10 cellular contexts compared by ENCODE assay signal in the genomic region with DNA sequence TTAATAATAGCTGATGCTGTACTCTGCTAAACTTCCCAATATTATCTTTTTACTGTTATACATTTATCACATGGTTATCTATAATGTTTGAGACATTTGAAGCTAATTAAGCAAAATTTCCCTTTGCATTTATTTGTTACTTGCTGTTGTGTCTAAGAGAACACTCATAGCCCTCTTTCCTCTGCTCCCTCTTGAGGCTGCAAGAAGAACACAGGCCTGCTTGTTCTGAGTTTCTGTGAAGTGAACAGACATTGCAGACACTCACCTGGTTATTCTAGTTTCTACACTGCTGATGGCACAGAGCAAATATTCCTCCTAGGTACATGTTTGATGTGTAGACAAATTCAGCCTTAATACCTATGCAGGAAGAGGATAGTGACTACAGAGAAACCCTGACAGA.
DNase-seq lines count a peak whose midpoint lies in the region; ATAC-seq, FAIRE-seq and TF ChIP-seq lines count a peak whose summit lies in the region.
"Had no signal": no experiment of that assay in that cellular context is flagged by ENCODE, and none has a peak within 500 bp of the region (broad histone marks: within the 10 kb centered on the region; RNA-seq: fewer than 3 reads in every experiment).

No MANE protein-coding gene starts in this region.

- H4K20me1 ChIP-seq in GM23338 (replicated peaks; ENCODE audit: insufficient read depth) (no peaks in the 10 kb centered on the region), OCI-LY1 (ENCODE audit: insufficient read depth, low read length) (no peaks in the 10 kb centered on the region), endothelial cell of umbilical vein (replicated peaks; ENCODE audit: control insufficient read depth, extremely low read depth, insufficient read depth, low read length) (no peaks in the 10 kb centered on the region), neural progenitor cell (ENCODE audit: low read depth) (no peaks in the 10 kb centered on the region)

- H3K4me3 ChIP-seq in GM23338 (no peak overlapping the region), OCI-LY1 (ENCODE audit: low read depth, low read length, poor library complexity, severe bottlenecking) (no peak overlapping the region), endothelial cell of umbilical vein (replicated peaks in 1 of 3; ENCODE audit: insufficient read depth in 1 of 3, low read depth in 1 of 3, low read length in 3 of 3) (no peak overlapping the region), neural progenitor cell (no peak overlapping the region)

- H3K4me2 ChIP-seq in GM23338 (no peak overlapping the region), OCI-LY1 (ENCODE audit: low read length) (no peak overlapping the region), endothelial cell of umbilical vein (ENCODE audit: insufficient read depth, low read length) (no peak overlapping the region), neural progenitor cell (no peak overlapping the region)

- no peaks in the 10 kb centered on the region for H3K27me3 Mint-ChIP-seq in GM23338 (ENCODE audit: insufficient read depth, low read depth, poor library complexity)
- H3K27me3 Mint-ChIP-seq in neural progenitor cell (ENCODE audit: insufficient read depth, low read depth), result no peaks in the 10 kb centered on the region

- CTCF ChIA-PET in endothelial cell of umbilical vein (lab: Charles Lee), result no interaction called here

- H3K36me3 Mint-ChIP-seq in GM23338 (ENCODE audit: low read depth), result no peaks in the 10 kb centered on the region
- no peaks in the 10 kb centered on the region for H3K36me3 Mint-ChIP-seq in neural progenitor cell

- H3K27ac Mint-ChIP-seq in GM23338, result no peak overlapping the region
- H3K27ac Mint-ChIP-seq in neural progenitor cell, result no peak overlapping the region

- H3K27ac ChIP-seq in GM23338 (ENCODE audit: low read depth) (no peak overlapping the region), OCI-LY1 (ENCODE audit: low read depth, low read length, poor library complexity, severe bottlenecking) (no peak overlapping the region), endothelial cell of umbilical vein (ENCODE audit: insufficient read depth, low read depth, low read length) (no peak overlapping the region), neural progenitor cell (no peak overlapping the region)

- dilution Hi-C loops in endothelial cell of umbilical vein (cut with MboI; ENCODE audit: extremely low pct_ligation_motif_present, low sequenced_read_pairs), result no loop called here

- POLR2A ChIA-PET in endothelial cell of umbilical vein (lab: Charles Lee), result no interaction called here

- no peaks in the 10 kb centered on the region for H3K79me2 ChIP-seq in GM23338 (replicated peaks; ENCODE audit: insufficient read depth)
- no peaks in the 10 kb centered on the region for H3K79me2 ChIP-seq in OCI-LY1 (ENCODE audit: insufficient read depth, low read length)
- H3K79me2 ChIP-seq in endothelial cell of umbilical vein (ENCODE audit: control insufficient read depth, insufficient read depth, low read length), result no peaks in the 10 kb centered on the region
- H3K79me2 ChIP-seq in neural progenitor cell (ENCODE audit: low read depth), result no peaks in the 10 kb centered on the region

- intact Hi-C loops in endothelial cell of umbilical vein (cut with micrococcal nuclease), result no loop called here
- intact Hi-C loops in Right ventricle myocardium inferior (cut with DNase I), result no loop called here

- FAIRE-seq in endothelial cell of umbilical vein (lab: Jason Lieb, UNC), result no peak

- BruUV-seq in endothelial cell of umbilical vein (replicated peaks; lab: Mats Ljungman, UMichigan), result no TSS peak

- no peaks in the 10 kb centered on the region for H3K9me3 ChIP-seq in OCI-LY1 (ENCODE audit: low read length)
- no peaks in the 10 kb centered on the region for H3K9me3 ChIP-seq in endothelial cell of umbilical vein (replicated peaks; ENCODE audit: control insufficient read depth, insufficient read depth, low read length)
- no peaks in the 10 kb centered on the region for H3K9me3 ChIP-seq in neural progenitor cell (ENCODE audit: low read depth)

- peak; percentile 55 to 58 for TF ChIP-seq CTCF in GM23338 (conservative IDR thresholded peaks at IDR 0.05; ENCODE audit: low read depth in 2 of 2)
- 0 out of 2 replicates have a peak, but pooled peaks have one; percentile 11 for TF ChIP-seq CTCF in OCI-LY1 (IDR thresholded peaks at IDR 0.05; ENCODE audit: low read length)
- peak; percentile 18 to 47 for TF ChIP-seq CTCF in endothelial cell of umbilical vein (IDR thresholded peaks at IDR 0.05; ENCODE audit: extremely low read depth in 1 of 2, insufficient read depth in 1 of 2, low read depth in 1 of 2, low read length in 2 of 2)
- peak; percentile 51 for TF ChIP-seq CTCF in neural progenitor cell (IDR thresholded peaks at IDR 0.05)

- no peaks in the 10 kb centered on the region for H3F3A ChIP-seq in GM23338 (replicated peaks; ENCODE audit: low read depth)
- H3F3A ChIP-seq in OCI-LY1 (ENCODE audit: insufficient read depth, low read length), result no peaks in the 10 kb centered on the region
- H3F3A ChIP-seq in neural progenitor cell (ENCODE audit: low read depth), result no peaks in the 10 kb centered on the region

- H2AFZ ChIP-seq in GM23338 (no peak overlapping the region), OCI-LY1 (ENCODE audit: low read length) (no peak overlapping the region), endothelial cell of umbilical vein (ENCODE audit: low read depth, low read length) (no peak overlapping the region), neural progenitor cell (replicated peaks) (peak overlapping the region; percentile 30)

- H3K4me3 Mint-ChIP-seq in GM23338 (no peak overlapping the region), neural progenitor cell (no peak overlapping the region)

- H3K36me3 ChIP-seq in GM23338 (ENCODE audit: insufficient read depth), result no peaks in the 10 kb centered on the region
- H3K36me3 ChIP-seq in OCI-LY1 (ENCODE audit: insufficient read depth, low read length), result no peaks in the 10 kb centered on the region
- no peaks in the 10 kb centered on the region for H3K36me3 ChIP-seq in endothelial cell of umbilical vein (ENCODE audit: control insufficient read depth in 2 of 2, extremely low read depth in 1 of 2, insufficient read depth in 2 of 2, low read length in 2 of 2)
- no peaks in the 10 kb centered on the region for H3K36me3 ChIP-seq in neural progenitor cell

- H3K9me3 Mint-ChIP-seq in GM23338 (no peaks in the 10 kb centered on the region), neural progenitor cell (peaks cover 10% of the 10 kb centered on the region)

- no peaks in the 10 kb centered on the region for H3K27me3 ChIP-seq in GM23338 (ENCODE audit: insufficient read depth)
- H3K27me3 ChIP-seq in OCI-LY1 (ENCODE audit: insufficient read depth, low read length), result no peaks in the 10 kb centered on the region
- no peaks in the 10 kb centered on the region for H3K27me3 ChIP-seq in endothelial cell of umbilical vein (ENCODE audit: control insufficient read depth in 2 of 2, insufficient read depth in 2 of 2, low read length in 2 of 2)
- H3K27me3 ChIP-seq in neural progenitor cell, result no peaks in the 10 kb centered on the region

- no peaks in the 10 kb centered on the region for H3K9me1 ChIP-seq in endothelial cell of umbilical vein (replicated peaks; ENCODE audit: control insufficient read depth, extremely low read depth, insufficient read depth, low read length)

- H3K4me1 ChIP-seq in GM23338 (ENCODE audit: insufficient read depth) (no peaks in the 10 kb centered on the region), OCI-LY1 (ENCODE audit: insufficient read depth, low read length, severe bottlenecking) (no peaks in the 10 kb centered on the region), endothelial cell of umbilical vein (ENCODE audit: control insufficient read depth, extremely low read depth, insufficient read depth, low read length) (peaks cover 5% of the 10 kb centered on the region), neural progenitor cell (no peaks in the 10 kb centered on the region)

- peak; percentile 48 for DNase-seq in GM23338 (ENCODE audit: low spot score)
- peak; percentile 19 for DNase-seq in endothelial cell of umbilical vein (ENCODE audit: low read depth, low spot score)
- DNase-seq in neural progenitor cell (ENCODE audit: low spot score), result peak; percentile 33
- no peak for DNase-seq in CD1c-positive myeloid dendritic cell (ENCODE audit: extremely low spot score)
- no peak for DNase-seq in Right ventricle myocardium inferior (ENCODE audit: missing footprints)
- DNase-seq: activated CD4-positive, CD25-positive, alpha-beta regulatory T cell treated with anti-CD3 and anti-CD28 coated beads, Interleukin-2, amount 50 U/mL, for 72 hours; amygdala had no signal

- H3K9ac ChIP-seq in OCI-LY1 (ENCODE audit: low read length) (no peak overlapping the region), endothelial cell of umbilical vein (replicated peaks; ENCODE audit: extremely low read depth, insufficient read depth, low read length) (no peak overlapping the region), neural progenitor cell (no peak overlapping the region)

- H3K9me2 ChIP-seq in GM23338 (ENCODE audit: insufficient read depth) (no peaks in the 10 kb centered on the region), OCI-LY1 (ENCODE audit: low read depth, low read length) (0 out of 2 replicates have a peak, but pooled peaks cover 5% of the 10 kb centered on the region)

- H3K4me1 Mint-ChIP-seq in GM23338 (no peaks in the 10 kb centered on the region), neural progenitor cell (peaks cover 7% of the 10 kb centered on the region)

- no peak for TF ChIP-seq POLR2A in endothelial cell of umbilical vein (IDR thresholded peaks at IDR 0.05; ENCODE audit: low read depth, low read length)

- peak; percentile 86 for ATAC-seq in GM23338
- no peak for ATAC-seq in GM18502 (IDR thresholded peaks at IDR 0.05; ENCODE audit: poor library complexity, unreplicated experiment)
- no peak for ATAC-seq in Right ventricle myocardium inferior
- ATAC-seq in HG03095 (IDR thresholded peaks at IDR 0.05; ENCODE audit: unreplicated experiment), result no peak

TF ChIP-seq in endothelial cell of umbilical vein, 7 proteins besides CTCF, POLR2A, EP300 and RAD21:
- TF ChIP-seq, protein P1, sequence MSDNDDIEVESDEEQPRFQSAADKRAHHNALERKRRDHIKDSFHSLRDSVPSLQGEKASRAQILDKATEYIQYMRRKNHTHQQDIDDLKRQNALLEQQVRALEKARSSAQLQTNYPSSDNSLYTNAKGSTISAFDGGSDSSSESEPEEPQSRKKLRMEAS (IDR thresholded peaks at IDR 0.05; ENCODE audit: insufficient read depth, insufficient read length), result no peak
- TF ChIP-seq MYC (IDR thresholded peaks at IDR 0.05; ENCODE audit: low read depth, low read length), result no peak
- no peak for TF ChIP-seq POLR2AphosphoS5 (IDR thresholded peaks at IDR 0.05; ENCODE audit: insufficient read depth, low read depth, low read length)
- TF ChIP-seq FOS (IDR thresholded peaks at IDR 0.05; ENCODE audit: borderline replicate concordance, insufficient read depth, low read length), result no peak
- no peak for TF ChIP-seq JUN (IDR thresholded peaks at IDR 0.05; ENCODE audit: borderline replicate concordance, insufficient read depth, insufficient read length, low read depth)
- no peak for TF ChIP-seq EZH2 (IDR thresholded peaks at IDR 0.05; ENCODE audit: borderline replicate concordance, low read depth, low read length, severe bottlenecking)
- no peak for TF ChIP-seq GATA2 (IDR thresholded peaks at IDR 0.05; ENCODE audit: insufficient read depth, insufficient read length, low read depth, low read length)

Comparison
In these comparisons a context has a peak if more than half of its experiments do, and no peak if none do; other contexts are left out.
1. DNase-seq: peak in GM23338 (single experiment), endothelial cell of umbilical vein (single experiment) and neural progenitor cell (single experiment); none in CD1c-positive myeloid dendritic cell (single experiment) and Right ventricle myocardium inferior (single experiment).
2. Peak in every context shown above with its lines, with median percentiles within 50 percentile points of each other: CTCF ChIP-seq.